Comparison of ENCODE assay signal across 17 cellular contexts in genomic region chr1:6756455-6756854, GRCh38. TPM values are rescaled to one million over a fixed set of nuclear protein-coding genes. Genes with fewer than 3 reads are reported as not detected.
DNase-seq lines count a peak whose midpoint lies in the region; ATAC-seq, FAIRE-seq and TF ChIP-seq lines count a peak whose summit lies in the region.
"Had no signal": no experiment of that assay in that cellular context is flagged by ENCODE, and none has a peak within 500 bp of the region (broad histone marks: within the 10 kb centered on the region; RNA-seq: fewer than 3 reads in every experiment).

No MANE protein-coding gene starts in this region.

- 0% methylated on average over 1 of the region's 1 CpG for WGBS in K562 (ENCODE audit: insufficient coverage, low coverage, missing lambda C conversion rate)

- CTCF ChIA-PET in OCI-LY7 (lab: Charles Lee; ENCODE audit: unreplicated experiment) (no interaction called here), K562 (lab: Yijun Ruan, JAX; ENCODE audit: low intra/inter-chr PET ratio) (interaction anchor here (0.6 kb wide), 1 partner anchor 37 kb away, joined by 3 read pairs; no protein-coding TSS in a partner anchor)

- no peaks in the 10 kb centered on the region for H3K9me1 ChIP-seq in K562 (ENCODE audit: control insufficient read depth, insufficient read depth, low read length)

- no peaks in the 10 kb centered on the region for H3K4me1 ChIP-seq in GM23338 (ENCODE audit: insufficient read depth)
- peaks cover 4% of the 10 kb centered on the region for H3K4me1 ChIP-seq in OCI-LY7 (ENCODE audit: insufficient read depth, low read length, poor library complexity, severe bottlenecking)
- peaks cover 3 to 9% of the 10 kb centered on the region in 2 experiments; a peak in 3 of 5 replicates for H3K4me1 ChIP-seq in K562 (replicated peaks in 1 of 2; ENCODE audit: control insufficient read depth in 2 of 2, insufficient read depth in 2 of 2, low read length in 2 of 2)

- POLR2A ChIA-PET in OCI-LY7 (lab: Charles Lee), result interaction anchor here (0.7 kb wide), 2 partner anchors 11 to 121 kb away, joined by 3 read pairs; no protein-coding TSS in a partner anchor
- POLR2A ChIA-PET in K562 (lab: Yijun Ruan, JAX), result interaction anchor here (0.6 to 1.0 kb wide), 4 partner anchors 8 to 662 kb away, joined by 3 to 6 read pairs (median 4); no protein-coding TSS in a partner anchor

- peak overlapping the region; percentile 86 for H2AFZ ChIP-seq in GM23338
- 0 out of 2 replicates have a peak overlapping the region, but pooled peaks have one; percentile 55 for H2AFZ ChIP-seq in OCI-LY7 (ENCODE audit: low read length)
- no peak overlapping the region for H2AFZ ChIP-seq in K562 (ENCODE audit: low read depth, low read length)
- H2AFZ ChIP-seq: GM23248 had no signal

- no peaks in the 10 kb centered on the region for H3K9me3 ChIP-seq in OCI-LY7 (ENCODE audit: low read length)
- no peaks in the 10 kb centered on the region for H3K9me3 ChIP-seq in K562 (replicated peaks; ENCODE audit: control insufficient read depth, insufficient read depth, low read depth, low read length)
- H3K9me3 ChIP-seq: BLaER1 treated with 17β-estradiol and CSF1 and Interleukin-3, amounts not matched to agents 10 nM and 100 nM had no signal

- TF ChIP-seq EP300 in K562 (IDR thresholded peaks at IDR 0.05; ENCODE audit: low read length), result no peak

- BruUV-seq in OCI-LY7 (replicated peaks; lab: Mats Ljungman, UMichigan) (no TSS peak), K562 (replicated peaks; lab: Mats Ljungman, UMichigan) (no TSS peak)

- H3K79me2 ChIP-seq in GM23338 (replicated peaks; ENCODE audit: insufficient read depth), result no peaks in the 10 kb centered on the region
- no peaks in the 10 kb centered on the region for H3K79me2 ChIP-seq in OCI-LY7 (ENCODE audit: insufficient read depth, low read depth, low read length)
- H3K79me2 ChIP-seq in K562 (ENCODE audit: control insufficient read depth, insufficient read depth, low read length), result no peaks in the 10 kb centered on the region

- in situ Hi-C loops in K562 (cut with MboI), result no loop called here

- no peak for TF ChIP-seq POLR2A in K562 (conservative IDR thresholded peaks at IDR 0.05)

- no peaks in the 10 kb centered on the region for H4K20me1 ChIP-seq in GM23338 (replicated peaks; ENCODE audit: insufficient read depth)
- no peaks in the 10 kb centered on the region for H4K20me1 ChIP-seq in OCI-LY7 (ENCODE audit: insufficient read depth, low read length)
- H4K20me1 ChIP-seq in K562 (replicated peaks; ENCODE audit: control insufficient read depth, insufficient read depth, low read length), result no peaks in the 10 kb centered on the region
- H4K20me1 ChIP-seq: BLaER1 treated with 17β-estradiol and CSF1 and Interleukin-3, amounts not matched to agents 10 nM and 100 nM had no signal

- no peak for ATAC-seq in GM23338
- no peak for ATAC-seq in K562
- ATAC-seq in stimulated activated memory B cell treated with anti-CD40 and anti-IgM and Interleukin-4, amounts not matched to agents 10 μg/mL and 1 μg/mL and 100 μg/mL, for 72 hours, result no peak
- no peak for ATAC-seq in HG02852 (IDR thresholded peaks at IDR 0.05; ENCODE audit: unreplicated experiment)
- ATAC-seq: HepG2 had no signal

- H3K4me1 Mint-ChIP-seq in GM23338, result peaks cover 3% of the 10 kb centered on the region; the same call in 2 of the 3 replicates
- peaks cover 7% of the 10 kb centered on the region for H3K4me1 Mint-ChIP-seq in stimulated activated memory B cell treated with anti-CD40 and anti-IgM and Interleukin-4, amounts not matched to agents 10 μg/mL and 1 μg/mL and 100 μg/mL, for 72 hours

- H3K4me3 ChIP-seq in GM23338 (no peak overlapping the region), OCI-LY7 (ENCODE audit: low read depth, low read length, poor library complexity, severe bottlenecking) (no peak overlapping the region), K562 (no peak overlapping the region)
- H3K4me3 ChIP-seq: BLaER1 treated with 17β-estradiol and CSF1 and Interleukin-3, amounts not matched to agents 10 nM and 100 nM; GM23248 had no signal

- H3K4me2 ChIP-seq in GM23338 (no peak overlapping the region), OCI-LY7 (ENCODE audit: low read length) (no peak overlapping the region), K562 (ENCODE audit: insufficient read depth, low read length) (no peak overlapping the region)
- H3K4me2 ChIP-seq: BLaER1 treated with 17β-estradiol and CSF1 and Interleukin-3, amounts not matched to agents 10 nM and 100 nM had no signal

- H3F3A ChIP-seq in GM23338 (replicated peaks; ENCODE audit: low read depth), result no peaks in the 10 kb centered on the region

- H3K36me3 ChIP-seq in GM23338 (ENCODE audit: insufficient read depth) (no peaks in the 10 kb centered on the region), OCI-LY7 (ENCODE audit: insufficient read depth, low read length) (no peaks in the 10 kb centered on the region), K562 (ENCODE audit: control insufficient read depth, insufficient read depth, low read length) (no peaks in the 10 kb centered on the region)
- H3K36me3 ChIP-seq: BLaER1 treated with 17β-estradiol and CSF1 and Interleukin-3, amounts not matched to agents 10 nM and 100 nM had no signal

- DNase-seq in GM23338 (ENCODE audit: low spot score) (no peak), OCI-LY7 (ENCODE audit: low spot score) (no peak), K562 (ENCODE audit: extremely low read depth in 1 of 4, low spot score in 3 of 4) (no peak), MV-4-11 (lab: John Stamatoyannopoulos, UW) (no peak)
- DNase-seq in activated effector memory CD4-positive, alpha-beta T cell treated with Interleukin-2 at 50 U/mL for 16 hours, result no peak
- DNase-seq: 8988T, AML-193, DMS53, GM23248, H7 had no signal

- H3K27me3 ChIP-seq in GM23338 (ENCODE audit: insufficient read depth) (no peaks in the 10 kb centered on the region), K562 (ENCODE audit: control insufficient read depth in 2 of 2, insufficient read depth in 2 of 2, low read length in 2 of 2) (peaks cover 35 to 67% of the 10 kb centered on the region in 2 experiments)
- H3K27me3 ChIP-seq: BLaER1 treated with 17β-estradiol and CSF1 and Interleukin-3, amounts not matched to agents 10 nM and 100 nM had no signal

- H3K4me3 Mint-ChIP-seq in GM23338, result no peak overlapping the region
- no peak overlapping the region for H3K4me3 Mint-ChIP-seq in stimulated activated memory B cell treated with anti-CD40 and anti-IgM and Interleukin-4, amounts not matched to agents 10 μg/mL and 1 μg/mL and 100 μg/mL, for 72 hours
- H3K4me3 Mint-ChIP-seq: CD4-positive, CD25-positive, alpha-beta regulatory T cell had no signal

- intact Hi-C loops in OCI-LY7 (cut with micrococcal nuclease; ENCODE audit: unreplicated experiment), result no loop called here
- intact Hi-C loops in K562 (cut with micrococcal nuclease), result no loop called here

- no peak for TF ChIP-seq RAD21 in K562 (CRISPR knock-in tag; conservative IDR thresholded peaks at IDR 0.05 in 1 of 2, IDR thresholded peaks at IDR 0.05 in 1 of 2)

- no peak for TF ChIP-seq CTCF in GM23338 (conservative IDR thresholded peaks at IDR 0.05; ENCODE audit: low read depth in 2 of 2)
- no peak for TF ChIP-seq CTCF in OCI-LY7 (conservative IDR thresholded peaks at IDR 0.05; ENCODE audit: low read length)
- no peak for TF ChIP-seq CTCF in K562 (IDR thresholded peaks at IDR 0.05 in 2 of 3, conservative IDR thresholded peaks at IDR 0.05 in 1 of 3; ENCODE audit: insufficient read depth in 2 of 3, low read depth in 1 of 3, low read length in 3 of 3)

- no peak for FAIRE-seq in K562 (lab: Jason Lieb, UNC)
- FAIRE-seq: GM18507, HepG2, HTR-8/SVneo had no signal

- H3K9me2 ChIP-seq in GM23338 (ENCODE audit: insufficient read depth) (no peaks in the 10 kb centered on the region), OCI-LY7 (ENCODE audit: insufficient read depth, low read length) (no peaks in the 10 kb centered on the region)

- H3K9me3 Mint-ChIP-seq in GM23338, result no peaks in the 10 kb centered on the region
- no peaks in the 10 kb centered on the region for H3K9me3 Mint-ChIP-seq in stimulated activated memory B cell treated with anti-CD40 and anti-IgM and Interleukin-4, amounts not matched to agents 10 μg/mL and 1 μg/mL and 100 μg/mL, for 72 hours
- H3K9me3 Mint-ChIP-seq: CD4-positive, CD25-positive, alpha-beta regulatory T cell had no signal

- peaks cover under 1% of the 10 kb centered on the region for H3K27me3 Mint-ChIP-seq in GM23338 (ENCODE audit: insufficient read depth, low read depth, poor library complexity)
- H3K27me3 Mint-ChIP-seq in stimulated activated memory B cell treated with anti-CD40 and anti-IgM and Interleukin-4, amounts not matched to agents 10 μg/mL and 1 μg/mL and 100 μg/mL, for 72 hours, result peaks cover 24% of the 10 kb centered on the region

- no peaks in the 10 kb centered on the region for H3K36me3 Mint-ChIP-seq in GM23338 (ENCODE audit: low read depth)
- no peaks in the 10 kb centered on the region for H3K36me3 Mint-ChIP-seq in stimulated activated memory B cell treated with anti-CD40 and anti-IgM and Interleukin-4, amounts not matched to agents 10 μg/mL and 1 μg/mL and 100 μg/mL, for 72 hours
- H3K36me3 Mint-ChIP-seq: CD4-positive, CD25-positive, alpha-beta regulatory T cell had no signal

- no peak overlapping the region for H3K27ac Mint-ChIP-seq in GM23338
- peak overlapping the region; percentile 73 for H3K27ac Mint-ChIP-seq in stimulated activated memory B cell treated with anti-CD40 and anti-IgM and Interleukin-4, amounts not matched to agents 10 μg/mL and 1 μg/mL and 100 μg/mL, for 72 hours
- H3K27ac Mint-ChIP-seq: CD4-positive, CD25-positive, alpha-beta regulatory T cell had no signal

- no peak overlapping the region for H3K27ac ChIP-seq in GM23338 (ENCODE audit: low read depth)
- no peak overlapping the region for H3K27ac ChIP-seq in OCI-LY7 (ENCODE audit: low read depth, low read length, poor library complexity, severe bottlenecking)
- no peak overlapping the region for H3K27ac ChIP-seq in K562 (ENCODE audit: extremely low read depth, low read depth, low read length)
- H3K27ac ChIP-seq: BLaER1 treated with 17β-estradiol and CSF1 and Interleukin-3, amounts not matched to agents 10 nM and 100 nM; GM23248 had no signal

- H3K9ac ChIP-seq in K562 (ENCODE audit: insufficient read depth in 1 of 2, low read depth in 2 of 2, low read length in 2 of 2), result no peak overlapping the region
- H3K9ac ChIP-seq: BLaER1 treated with 17β-estradiol and CSF1 and Interleukin-3, amounts not matched to agents 10 nM and 100 nM; GM23248 had no signal

RNA-seq across cellular contexts. Expression of gene CAMTA1, which starts 28.8 kb away (rescaled TPM):
- 115 and 119 TPM in 2 replicates for total RNA-seq in GM23338 (2014; rRNA removed; shearing (Covaris generic))
- polyA plus RNA-seq in GM23338 (2016; fragmentation: Nextera tagmentation; extraction: Ambion mirVana) (519 and 580 TPM in 2 replicates), K562 (2011; rRNA removed) (45.4 and 57.4 TPM in 2 replicates), K562 (2014; fragmentation: Illumina TruSeq; extraction: Trizol) (137 and 161 TPM in 2 replicates), K562 (2014; fragmentation: Nextera tagmentation; extraction: Ambion mirVana) (10 to 100 TPM; 59.8 to 77.4 TPM), K562 (2014; rRNA removed) (81.0 and 98.3 TPM in 2 replicates)
- 40.2 and 43.9 TPM in 2 replicates for total RNA-seq in OCI-LY7 (2014; rRNA removed; shearing (Covaris generic))
- total RNA-seq in OCI-LY7 (2022) (73.3 and 80.8 TPM in 2 replicates), K562 (2014; rRNA removed) (41.8 and 43.9 TPM in 2 replicates), K562 (2014; rRNA removed; fragmentation: Illumina TruSeq; extraction: Trizol) (61.2 and 66.8 TPM in 2 replicates), K562 (2015; rRNA removed; fragmentation: Illumina TruSeq; extraction: Trizol) (53.0 and 65.9 TPM in 2 replicates), K562 (2021) (72.4 and 74.7 TPM in 2 replicates)
- 20.6 and 31.7 TPM in 2 replicates for total RNA-seq in K562 (2011; cell fraction: chromatin; rRNA removed; ENCODE audit: low replicate concordance)
- total RNA-seq in K562 (2011; cell fraction: nucleolus; rRNA removed), result 11.8 and 14.1 TPM in 2 replicates
- 35.6 and 49.6 TPM in 2 replicates for total RNA-seq in K562 (2011; cell fraction: nucleoplasm; rRNA removed)
- polyA plus RNA-seq in K562 (2011; cell fraction: cytosol; rRNA removed), result 13.7 and 47.2 TPM in 2 replicates
- 11.8 and 21.1 TPM in 2 replicates for polyA plus RNA-seq in K562 (2011; cell fraction: nucleus; rRNA removed)
- polyA plus RNA-seq in K562 (2012), result 58.8 and 114 TPM in 2 replicates
- polyA minus RNA-seq in K562 (2011; rRNA and poly(A)+ RNA removed), result 19.2 and 21.2 TPM in 2 replicates
- polyA minus RNA-seq in K562 (2011; cell fraction: cytosol; rRNA and poly(A)+ RNA removed), result 10.4 and 12.7 TPM in 2 replicates
- 12.7 and 15.7 TPM in 2 replicates for polyA minus RNA-seq in K562 (2011; cell fraction: nucleus; rRNA and poly(A)+ RNA removed)

RNA-seq across cellular contexts. Expression of gene DNAJC11, which starts 54.8 kb away (rescaled TPM):
- 67.2 and 69.8 TPM in 2 replicates for total RNA-seq in GM23338 (2014; rRNA removed; shearing (Covaris generic))
- polyA plus RNA-seq in GM23338 (2016; fragmentation: Nextera tagmentation; extraction: Ambion mirVana), result 48.4 and 51.7 TPM in 2 replicates
- total RNA-seq in OCI-LY7 (2014; rRNA removed; shearing (Covaris generic)), result 31.0 and 41.6 TPM in 2 replicates
- 64.1 and 65.6 TPM in 2 replicates for total RNA-seq in OCI-LY7 (2022)
- total RNA-seq in K562 (2011; cell fraction: chromatin; rRNA removed; ENCODE audit: low replicate concordance), result 233 and 279 TPM in 2 replicates
- 86.2 and 87.8 TPM in 2 replicates for total RNA-seq in K562 (2011; cell fraction: nucleolus; rRNA removed)
- 111 and 125 TPM in 2 replicates for total RNA-seq in K562 (2011; cell fraction: nucleoplasm; rRNA removed)
- total RNA-seq in K562 (2014; rRNA removed), result 67.5 and 87.3 TPM in 2 replicates
- total RNA-seq in K562 (2014; rRNA removed; fragmentation: Illumina TruSeq; extraction: Trizol), result 78.9 and 86.4 TPM in 2 replicates
- 76.6 and 81.4 TPM in 2 replicates for total RNA-seq in K562 (2015; rRNA removed; fragmentation: Illumina TruSeq; extraction: Trizol)
- total RNA-seq in K562 (2021), result 115 and 121 TPM in 2 replicates
- 42.2 and 52.7 TPM in 2 replicates for polyA plus RNA-seq in K562 (2011; rRNA removed)
- polyA plus RNA-seq in K562 (2011; cell fraction: cytosol; rRNA removed), result 36.5 and 45.3 TPM in 2 replicates
- polyA plus RNA-seq in K562 (2011; cell fraction: nucleus; rRNA removed), result 123 and 138 TPM in 2 replicates
- 48.9 and 134 TPM in 2 replicates for polyA plus RNA-seq in K562 (2012)
- polyA plus RNA-seq in K562 (2014; fragmentation: Illumina TruSeq; extraction: Trizol), result 109 and 123 TPM in 2 replicates
- 10 to 100 TPM; 14.1 to 23.2 TPM for polyA plus RNA-seq in K562 (2014; fragmentation: Nextera tagmentation; extraction: Ambion mirVana)
- polyA plus RNA-seq in K562 (2014; rRNA removed), result 79.0 and 81.4 TPM in 2 replicates
- 62.9 and 63.5 TPM in 2 replicates for polyA minus RNA-seq in K562 (2011; rRNA and poly(A)+ RNA removed)
- 33.0 and 35.0 TPM in 2 replicates for polyA minus RNA-seq in K562 (2011; cell fraction: cytosol; rRNA and poly(A)+ RNA removed)
- polyA minus RNA-seq in K562 (2011; cell fraction: nucleus; rRNA and poly(A)+ RNA removed), result 33.3 and 61.1 TPM in 2 replicates
